Comparison of ENCODE assay signal across 19 cellular contexts in the genomic region with DNA sequence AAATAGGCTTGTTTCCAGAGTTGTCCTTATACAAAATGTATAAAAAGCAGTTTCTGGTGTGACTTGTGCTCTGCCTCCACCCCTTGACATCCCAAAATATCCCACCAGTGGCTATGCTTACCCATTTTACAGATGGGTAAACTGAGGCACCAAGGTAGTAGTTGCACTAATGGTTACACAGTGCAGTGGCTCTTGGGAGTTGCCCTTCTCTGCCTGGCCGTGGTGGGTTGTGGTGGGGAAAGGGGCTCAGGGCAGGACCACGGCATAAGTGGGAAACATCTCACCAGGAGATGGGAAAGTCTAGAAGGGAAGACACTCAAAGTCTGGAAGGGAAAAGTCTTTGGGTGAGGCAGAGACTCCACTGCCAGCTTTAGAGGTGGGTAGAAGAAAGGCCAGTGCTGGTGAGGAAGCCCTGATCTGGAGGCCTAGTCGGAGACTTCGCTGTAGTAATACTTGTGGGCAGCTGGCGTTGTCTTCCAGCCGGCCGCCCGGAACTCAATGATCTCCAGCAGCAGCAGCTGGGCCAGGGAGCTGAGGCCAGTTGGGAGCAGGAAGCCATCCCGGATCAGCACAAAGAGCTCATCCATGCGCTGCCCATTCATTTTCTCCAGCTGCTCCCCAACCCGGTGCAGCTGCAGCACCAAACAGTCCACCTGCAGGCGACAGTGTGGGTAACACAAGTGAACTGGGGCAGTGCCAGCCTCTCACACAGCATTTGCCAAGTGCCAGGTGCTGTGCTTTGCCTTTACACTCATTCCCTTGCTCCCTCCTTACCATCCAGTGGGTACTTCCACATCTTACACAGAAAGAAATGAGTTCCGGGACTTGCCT. TPM values are rescaled to one million over a fixed set of nuclear protein-coding genes. Genes with fewer than 3 reads are reported as not detected.
DNase-seq lines count a peak whose midpoint lies in the region; ATAC-seq, FAIRE-seq and TF ChIP-seq lines count a peak whose summit lies in the region.
"Had no signal": no experiment of that assay in that cellular context is flagged by ENCODE, and none has a peak within 500 bp of the region (broad histone marks: within the 10 kb centered on the region; RNA-seq: fewer than 3 reads in every experiment).

No MANE protein-coding gene starts in this region.

- H3K9ac ChIP-seq in BLaER1 treated with 17β-estradiol and CSF1 and Interleukin-3, amounts not matched to agents 10 nM and 100 nM = peak overlapping the region in 4 of 11 experiments; percentile 3 to 11 (median 6); a peak in 5 of 22 replicates
- peak overlapping the region; percentile 61 for H3K9ac ChIP-seq in NT2/D1 (ENCODE audit: insufficient read length, low read depth)
- H3K9ac ChIP-seq: BLaER1 had no signal

- no peak overlapping the region for H3K4me3 ChIP-seq in BLaER1 treated with 17β-estradiol and CSF1 and Interleukin-3, amounts not matched to agents 10 nM and 100 nM
- no peak overlapping the region for H3K4me3 ChIP-seq in NT2/D1 (ENCODE audit: insufficient read length, low read depth)
- no peak overlapping the region for H3K4me3 ChIP-seq in SJCRH30
- H3K4me3 ChIP-seq: BLaER1, PC-9 had no signal

- H4K20me1 ChIP-seq in BLaER1 treated with 17β-estradiol and CSF1 and Interleukin-3, amounts not matched to agents 10 nM and 100 nM = peaks cover 0 to 24% (median 5%) of the 10 kb centered on the region in 11 experiments; a peak in 8 of 22 replicates

- ATAC-seq in GM18519 (IDR thresholded peaks at IDR 0.05; ENCODE audit: low FRiP score, unreplicated experiment) = no peak
- ATAC-seq: left lobe of liver; stimulated activated effector memory CD8-positive, alpha-beta T cell treated with anti-CD3 and anti-CD28 coated beads, Interleukin-12 subunit alpha, Interleukin-12 subunit beta, amount 100 ng/mL, for 72 hours had no signal

- peak overlapping the region in 2 of 11 experiments; percentile 1 to 22; a peak in 1 of 22 replicates for H3K27ac ChIP-seq in BLaER1 treated with 17β-estradiol and CSF1 and Interleukin-3, amounts not matched to agents 10 nM and 100 nM
- no peak overlapping the region for H3K27ac ChIP-seq in SJCRH30
- H3K27ac ChIP-seq: BLaER1, PC-9 had no signal

- peak overlapping the region in 6 of 11 experiments; percentile 8 to 100 (median 98); a peak in 8 of 22 replicates for H3K4me2 ChIP-seq in BLaER1 treated with 17β-estradiol and CSF1 and Interleukin-3, amounts not matched to agents 10 nM and 100 nM
- H3K4me2 ChIP-seq: BLaER1, PC-9 had no signal

- peaks cover 31 to 73% (median 57%) of the 10 kb centered on the region in 10 experiments for H3K4me1 ChIP-seq in BLaER1 treated with 17β-estradiol and CSF1 and Interleukin-3, amounts not matched to agents 10 nM and 100 nM
- H3K4me1 ChIP-seq in NT2/D1 (ENCODE audit: insufficient read depth, insufficient read length) (peaks cover 16% of the 10 kb centered on the region), SJCRH30 (peaks cover 5% of the 10 kb centered on the region; the same call in 1 of the 2 replicates)

- DNase-seq in GM12891 (ENCODE audit: insufficient read length, low spot score) (no peak), NT2/D1 (ENCODE audit: low read depth, low spot score) (no peak), head of caudate nucleus (peak in 31 of 42 donors; percentile 10 to 72 (median 45)), SJCRH30 (no peak)
- DNase-seq in stimulated activated CD4-positive, alpha-beta T cell treated with anti-CD3 and anti-CD28 coated beads, Interleukin-2, amount 100 ng/mL, for 48 hours = no peak
- DNase-seq: activated CD4-positive, alpha-beta T cell treated with anti-CD3 and anti-CD28 coated beads, Interleukin-2, amount 50 U/mL, for 4 hours; amniotic stem cell; cerebellar nuclear complex; DMS79 treated with DMSO at 0.1 percent for 48 hours; endodermal cell; NCI-H1436; NCI-H510A treated with DMSO at 0.1 percent for 48 hours; PC-9; trophoblast cell had no signal

- FAIRE-seq in GM12891 (lab: Jason Lieb, UNC) = no peak

- TF ChIP-seq POLR2A in GM12891 (IDR thresholded peaks at IDR 0.05; ENCODE audit: low read depth, low read length) = 0 out of 2 replicates have a peak, but pooled peaks have one; percentile 7

- no peaks in the 10 kb centered on the region for H3K27me3 ChIP-seq in BLaER1 treated with 17β-estradiol and CSF1 and Interleukin-3, amounts not matched to agents 10 nM and 100 nM
- peaks cover 4% of the 10 kb centered on the region for H3K27me3 ChIP-seq in NT2/D1 (ENCODE audit: insufficient read depth, insufficient read length)
- H3K27me3 ChIP-seq in SJCRH30 = no peaks in the 10 kb centered on the region
- H3K27me3 ChIP-seq: BLaER1 had no signal

- peaks cover 33 to 53% (median 48%) of the 10 kb centered on the region in 11 experiments for H3K36me3 ChIP-seq in BLaER1 treated with 17β-estradiol and CSF1 and Interleukin-3, amounts not matched to agents 10 nM and 100 nM
- H3K36me3 ChIP-seq in NT2/D1 (ENCODE audit: insufficient read depth, insufficient read length, low read length) (peaks cover 50% of the 10 kb centered on the region), SJCRH30 (peaks cover 21% of the 10 kb centered on the region)

- no peaks in the 10 kb centered on the region for H3K9me3 ChIP-seq in BLaER1 treated with 17β-estradiol and CSF1 and Interleukin-3, amounts not matched to agents 10 nM and 100 nM (replicated peaks in 1 of 11)
- no peaks in the 10 kb centered on the region for H3K9me3 ChIP-seq in NT2/D1 (ENCODE audit: insufficient read depth, low read length)
- no peaks in the 10 kb centered on the region for H3K9me3 ChIP-seq in SJCRH30 (replicated peaks)
- H3K9me3 ChIP-seq: BLaER1 had no signal

- intact Hi-C loops in head of caudate nucleus (cut with DNase I) = no loop called here

TF ChIP-seq in GM12891, 5 proteins besides CTCF, POLR2A, EP300 and RAD21:
- no peak for TF ChIP-seq PAX5 (IDR thresholded peaks at IDR 0.05; ENCODE audit: insufficient read depth, low read length, severe bottlenecking)
- peak; percentile 50; the same call in 1 of the 2 replicates for TF ChIP-seq POLR2AphosphoS5 (IDR thresholded peaks at IDR 0.05; ENCODE audit: low read depth, low read length)
- no peak for TF ChIP-seq POU2F2 (IDR thresholded peaks at IDR 0.05; ENCODE audit: low read depth, low read length)

RNA-seq across cellular contexts. Expression of gene MIF4GD, which starts 4.5 kb away (rescaled TPM):
- 40.8 TPM for polyA plus RNA-seq in GM12891 (2012; ENCODE audit: low read depth, missing spikeins)
- 4.4 and 5.2 TPM in 2 replicates for total RNA-seq in SJCRH30 (2014; rRNA removed; shearing (Covaris generic))

RNA-seq across cellular contexts. Expression of gene MRPS7, which starts 4.9 kb away (rescaled TPM):
- 67.2 TPM for polyA plus RNA-seq in GM12891 (2012; ENCODE audit: low read depth, missing spikeins)
- 123 and 142 TPM in 2 replicates for total RNA-seq in SJCRH30 (2014; rRNA removed; shearing (Covaris generic))

RNA-seq across cellular contexts. Expression of gene GGA3, which starts 5.1 kb away (rescaled TPM):
- 48.3 TPM for polyA plus RNA-seq in GM12891 (2012; ENCODE audit: low read depth, missing spikeins)
- total RNA-seq in SJCRH30 (2014; rRNA removed; shearing (Covaris generic)) = 21.8 and 26.6 TPM in 2 replicates

RNA-seq across cellular contexts. Expression of gene SLC25A19, which starts 22.7 kb away (rescaled TPM):
- 59.2 TPM for polyA plus RNA-seq in GM12891 (2012; ENCODE audit: low read depth, missing spikeins)
- total RNA-seq in SJCRH30 (2014; rRNA removed; shearing (Covaris generic)) = 16.2 and 18.7 TPM in 2 replicates

Comparison
In these comparisons a context has a peak if more than half of its experiments do, and no peak if none do; other contexts are left out.
1. DNase-seq: peak in head of caudate nucleus (31 of 42); none in GM12891 (single experiment), NT2/D1 (single experiment), SJCRH30 (0 of 2) and stimulated activated CD4-positive, alpha-beta T cell treated with anti-CD3 and anti-CD28 coated beads, Interleukin-2, amount 100 ng/mL, for 48 hours (0 of 2).